ENCODE assay signal across 10 cellular contexts in genomic region chr6:15312500-15312899, GRCh38.
DNase-seq lines count a peak whose midpoint lies in the region; ATAC-seq and TF ChIP-seq lines count a peak whose summit lies in the region.
"Had no signal": no experiment of that assay in that cellular context is flagged by ENCODE, and none has a peak within 500 bp of the region (broad histone marks: within the 10 kb centered on the region; RNA-seq: fewer than 3 reads in every experiment).

No MANE protein-coding gene starts in this region.

- H3K36me3 Mint-ChIP-seq in activated CD8-positive, alpha-beta memory T cell treated with anti-CD3 and anti-CD28 coated beads, Interleukin-2, amount 10 ng/mL, durations not matched to agents 7 days and 5 days, result peaks cover 10% of the 10 kb centered on the region
- peaks cover 1 to 6% of the 10 kb centered on the region in 2 donors for H3K36me3 Mint-ChIP-seq in stimulated activated naive B cell treated with anti-CD40 and anti-IgM and Interleukin-4, amounts not matched to agents 10 μg/mL and 1 μg/mL and 100 μg/mL, for 72 hours

- no peak for TF ChIP-seq EP300 in upper lobe of left lung (IDR thresholded peaks at IDR 0.05)

- CTCF ChIA-PET in activated CD8-positive, alpha-beta memory T cell treated with anti-CD3 and anti-CD28 coated beads, Interleukin-2, amount 10 ng/mL, durations not matched to agents 7 days and 5 days (lab: Charles Lee), result interaction anchor here (0.6 to 1.1 kb wide), 2 partner anchors 13 to 17 kb away, joined by 3 read pairs; no protein-coding TSS in a partner anchor

- 69 to 78% methylated on average over 3 of the region's 3 CpGs for WGBS in upper lobe of left lung, 2 donors

- H3K27me3 Mint-ChIP-seq in activated CD8-positive, alpha-beta memory T cell treated with anti-CD3 and anti-CD28 coated beads, Interleukin-2, amount 10 ng/mL, durations not matched to agents 7 days and 5 days, result no peaks in the 10 kb centered on the region
- no peaks in the 10 kb centered on the region for H3K27me3 Mint-ChIP-seq in stimulated activated naive B cell treated with anti-CD40 and anti-IgM and Interleukin-4, amounts not matched to agents 10 μg/mL and 1 μg/mL and 100 μg/mL, for 72 hours

- no peaks in the 10 kb centered on the region for H3K9me3 ChIP-seq in upper lobe of left lung

- peaks cover 24 to 52% (median 33%) of the 10 kb centered on the region in 4 donors for H3K4me1 ChIP-seq in upper lobe of left lung

- TF ChIP-seq POLR2A in upper lobe of left lung (IDR thresholded peaks at IDR 0.05), result no peak

- no peak for DNase-seq in activated CD8-positive, alpha-beta memory T cell treated with anti-CD3 and anti-CD28 coated beads, Interleukin-2, amount 10 ng/mL, durations not matched to agents 7 days and 5 days
- DNase-seq in activated CD8-positive, alpha-beta memory T cell treated with anti-CD3 and anti-CD28 coated beads for 24 hours, result no peak
- DNase-seq in epithelial cell of prostate (ENCODE audit: low read depth, low spot score), result no peak
- DNase-seq in stimulated activated naive B cell treated with anti-CD40 and anti-IgM and Interleukin-4, amounts not matched to agents 10 μg/mL and 1 μg/mL and 100 μg/mL, for 72 hours, result no peak
- DNase-seq in upper lobe of left lung, result no peak
- DNase-seq in SKM-1 treated with dmso at 0.1 percent for 144 hours (lab: John Stamatoyannopoulos, UW; ENCODE audit: unreplicated experiment), result no peak
- no peak for DNase-seq in GDM1 (lab: John Stamatoyannopoulos, UW)
- DNase-seq: NCI-H2081 treated with DMSO at 0.1 percent for 48 hours; stimulated activated CD4-positive, alpha-beta T cell treated with anti-CD3 and anti-CD28 coated beads, Interleukin-15, amount 100 ng/mL, for 24 hours had no signal

- H3K27ac ChIP-seq in epithelial cell of prostate, result peak overlapping the region; percentile 13
- no peak overlapping the region for H3K27ac ChIP-seq in upper lobe of left lung

- H3K4me1 Mint-ChIP-seq in activated CD8-positive, alpha-beta memory T cell treated with anti-CD3 and anti-CD28 coated beads, Interleukin-2, amount 10 ng/mL, durations not matched to agents 7 days and 5 days, result peaks cover 73% of the 10 kb centered on the region
- H3K4me1 Mint-ChIP-seq in stimulated activated naive B cell treated with anti-CD40 and anti-IgM and Interleukin-4, amounts not matched to agents 10 μg/mL and 1 μg/mL and 100 μg/mL, for 72 hours, result peaks cover 63 to 92% of the 10 kb centered on the region in 2 donors

- H3K9me3 Mint-ChIP-seq in activated CD8-positive, alpha-beta memory T cell treated with anti-CD3 and anti-CD28 coated beads, Interleukin-2, amount 10 ng/mL, durations not matched to agents 7 days and 5 days (ENCODE audit: low read depth), result no peaks in the 10 kb centered on the region
- no peaks in the 10 kb centered on the region for H3K9me3 Mint-ChIP-seq in stimulated activated naive B cell treated with anti-CD40 and anti-IgM and Interleukin-4, amounts not matched to agents 10 μg/mL and 1 μg/mL and 100 μg/mL, for 72 hours

- H3K27me3 ChIP-seq in upper lobe of left lung, result no peaks in the 10 kb centered on the region

- no peak for TF ChIP-seq CTCF in upper lobe of left lung (IDR thresholded peaks at IDR 0.05)

- no peaks in the 10 kb centered on the region for H3K36me3 ChIP-seq in upper lobe of left lung

- H3K27ac Mint-ChIP-seq in activated CD8-positive, alpha-beta memory T cell treated with anti-CD3 and anti-CD28 coated beads, Interleukin-2, amount 10 ng/mL, durations not matched to agents 7 days and 5 days, result peak overlapping the region; percentile 47
- H3K27ac Mint-ChIP-seq in stimulated activated naive B cell treated with anti-CD40 and anti-IgM and Interleukin-4, amounts not matched to agents 10 μg/mL and 1 μg/mL and 100 μg/mL, for 72 hours, result peak overlapping the region; percentile 4

- H3K4me3 ChIP-seq in upper lobe of left lung, result no peak overlapping the region

- ATAC-seq in activated CD8-positive, alpha-beta memory T cell treated with anti-CD3 and anti-CD28 coated beads, Interleukin-2, amount 10 ng/mL, durations not matched to agents 7 days and 5 days, result peak; percentile 70
- ATAC-seq in SK-N-SH treated with all-trans-retinoic acid at 6 μM for 48 hours, result peak; percentile 37; the same call in 2 of the 3 replicates
- ATAC-seq in stimulated activated naive B cell treated with anti-CD40 and anti-IgM and Interleukin-4, amounts not matched to agents 10 μg/mL and 1 μg/mL and 100 μg/mL, for 72 hours (replicated peaks), result peak; percentile 26 to 45
- no peak for ATAC-seq in upper lobe of left lung (ENCODE audit: low FRiP score in 2 of 2)

- H3K4me3 Mint-ChIP-seq in activated CD8-positive, alpha-beta memory T cell treated with anti-CD3 and anti-CD28 coated beads, Interleukin-2, amount 10 ng/mL, durations not matched to agents 7 days and 5 days, result no peak overlapping the region
- peak overlapping the region; percentile 8 to 17 for H3K4me3 Mint-ChIP-seq in stimulated activated naive B cell treated with anti-CD40 and anti-IgM and Interleukin-4, amounts not matched to agents 10 μg/mL and 1 μg/mL and 100 μg/mL, for 72 hours

TF ChIP-seq in SK-N-SH treated with all-trans-retinoic acid at 6 μM for 48 hours, 23 proteins besides CTCF, POLR2A, EP300 and RAD21:
- TF ChIP-seq SNAI2 (CRISPR knock-in tag; IDR thresholded peaks at IDR 0.05) (no peak), RARB (CRISPR knock-in tag; IDR thresholded peaks at IDR 0.05) (no peak), ZC3H10 (CRISPR knock-in tag; IDR thresholded peaks at IDR 0.05) (no peak), CREB5 (CRISPR knock-in tag; IDR thresholded peaks at IDR 0.05; ENCODE audit: low read depth) (no peak), ZFP3 (CRISPR knock-in tag; IDR thresholded peaks at IDR 0.05) (no peak), ESRRG (CRISPR knock-in tag; IDR thresholded peaks at IDR 0.05) (no peak), PATZ1 (CRISPR knock-in tag; IDR thresholded peaks at IDR 0.05; ENCODE audit: borderline replicate concordance) (no peak), CSRNP3 (CRISPR knock-in tag; IDR thresholded peaks at IDR 0.05) (no peak)

Comparison
In these comparisons a context has a peak if more than half of its experiments do, and no peak if none do; other contexts are left out.
1. ATAC-seq: peak in activated CD8-positive, alpha-beta memory T cell treated with anti-CD3 and anti-CD28 coated beads, Interleukin-2, amount 10 ng/mL, durations not matched to agents 7 days and 5 days (single experiment), SK-N-SH treated with all-trans-retinoic acid at 6 μM for 48 hours (single experiment) and stimulated activated naive B cell treated with anti-CD40 and anti-IgM and Interleukin-4, amounts not matched to agents 10 μg/mL and 1 μg/mL and 100 μg/mL, for 72 hours (2 of 2); none in upper lobe of left lung (0 of 2).